1 cellular context compared by ENCODE assay signal in genomic region chr3:184154909-184155643, GRCh38.
TF ChIP-seq lines count a peak whose summit lies in the region.

DVL3 (plus strand) TSS chr3:184155377; CDS start chr3:184155636, 259 bp downstream.

TF ChIP-seq in HepG2, 621 proteins besides CTCF, POLR2A, EP300 and RAD21 (continued from another document and continues in another):
- TF ChIP-seq ARID2 (CRISPR knock-in tag; IDR thresholded peaks at IDR 0.05; ENCODE audit: borderline replicate concordance) (no peak), ZSCAN5A (CRISPR knock-in tag; IDR thresholded peaks at IDR 0.05; ENCODE audit: borderline replicate concordance) (no peak), ZNF142 (CRISPR knock-in tag; IDR thresholded peaks at IDR 0.05) (no peak), CENPX (CRISPR knock-in tag; IDR thresholded peaks at IDR 0.05) (no peak), MED8 (CRISPR knock-in tag; IDR thresholded peaks at IDR 0.05; ENCODE audit: insufficient replicate concordance) (no peak), ZNF546 (CRISPR knock-in tag; conservative IDR thresholded peaks at IDR 0.05) (no peak), NFIB (CRISPR knock-in tag; IDR thresholded peaks at IDR 0.05; ENCODE audit: borderline replicate concordance) (no peak), REPIN1 (CRISPR knock-in tag; IDR thresholded peaks at IDR 0.05; ENCODE audit: borderline replicate concordance, low read depth) (0 out of 2 replicates have a peak, but pooled peaks have one; percentile 37), SALL1 (CRISPR knock-in tag; IDR thresholded peaks at IDR 0.05) (0 out of 2 replicates have a peak, but pooled peaks have one; percentile 9), ZNF577 (CRISPR knock-in tag; IDR thresholded peaks at IDR 0.05; ENCODE audit: borderline replicate concordance, low read depth) (no peak), KLF6 (CRISPR knock-in tag; IDR thresholded peaks at IDR 0.05) (0 out of 2 replicates have a peak, but pooled peaks have one; percentile 16), ZFP37 (CRISPR knock-in tag; IDR thresholded peaks at IDR 0.05; ENCODE audit: borderline replicate concordance) (no peak), CENPT (CRISPR knock-in tag; IDR thresholded peaks at IDR 0.05; ENCODE audit: low read depth) (no peak), ZBTB43 (CRISPR knock-in tag; conservative IDR thresholded peaks at IDR 0.05) (no peak), FOSL2 (CRISPR knock-in tag; IDR thresholded peaks at IDR 0.05) (peak; percentile 13; the same call in 1 of the 2 replicates), ATF1 (CRISPR knock-in tag; IDR thresholded peaks at IDR 0.05) (no peak), KAT7 (CRISPR knock-in tag; IDR thresholded peaks at IDR 0.05; ENCODE audit: borderline replicate concordance) (no peak), ONECUT2 (CRISPR knock-in tag; IDR thresholded peaks at IDR 0.05) (no peak), ZFY (CRISPR knock-in tag; IDR thresholded peaks at IDR 0.05) (peak; percentile 78), SKI (IDR thresholded peaks at IDR 0.05; ENCODE audit: partially characterized antibody) (peak; percentile 37), TOE1 (CRISPR knock-in tag; IDR thresholded peaks at IDR 0.05) (no peak), DMAP1 (CRISPR knock-in tag; IDR thresholded peaks at IDR 0.05) (no peak; the same call in 1 of the 2 replicates), NFYC (CRISPR knock-in tag; IDR thresholded peaks at IDR 0.05) (no peak), GATA4 (IDR thresholded peaks at IDR 0.05; ENCODE audit: borderline replicate concordance, low read depth) (no peak), CCAR2 (optimal IDR thresholded peaks at IDR 0.05; ENCODE audit: low read depth, low read length) (no peak), KDM2A (CRISPR knock-in tag; IDR thresholded peaks at IDR 0.05; ENCODE audit: borderline replicate concordance, low read depth) (0 out of 2 replicates have a peak, but pooled peaks have one; percentile 24), ZC3H13 (CRISPR knock-in tag; IDR thresholded peaks at IDR 0.05) (no peak), ZNF83 (CRISPR knock-in tag; IDR thresholded peaks at IDR 0.05; ENCODE audit: borderline replicate concordance) (no peak), IRF2 (CRISPR knock-in tag; IDR thresholded peaks at IDR 0.05) (no peak), PHF8 (CRISPR knock-in tag; IDR thresholded peaks at IDR 0.05) (peak; percentile 10; the same call in 1 of the 2 replicates), XBP1 (CRISPR knock-in tag; IDR thresholded peaks at IDR 0.05) (no peak), SCMH1 (CRISPR knock-in tag; IDR thresholded peaks at IDR 0.05; ENCODE audit: borderline replicate concordance) (no peak), KAT8 (CRISPR knock-in tag; IDR thresholded peaks at IDR 0.05) (no peak), ASH2L (IDR thresholded peaks at IDR 0.05; ENCODE audit: insufficient read length, low read depth, low read length) (no peak), HIVEP1 (CRISPR knock-in tag; IDR thresholded peaks at IDR 0.05) (no peak), SRY (CRISPR knock-in tag; IDR thresholded peaks at IDR 0.05) (no peak), NKX3-1 (CRISPR knock-in tag; IDR thresholded peaks at IDR 0.05) (no peak), HNF4A (CRISPR knock-in tag; IDR thresholded peaks at IDR 0.05) (no peak), FOXC1 (CRISPR knock-in tag; IDR thresholded peaks at IDR 0.05; ENCODE audit: borderline replicate concordance) (no peak), ZNF205 (CRISPR knock-in tag; IDR thresholded peaks at IDR 0.05) (no peak), BRF2 (CRISPR knock-in tag; IDR thresholded peaks at IDR 0.05) (no peak), STAT6 (CRISPR knock-in tag; IDR thresholded peaks at IDR 0.05; ENCODE audit: borderline replicate concordance) (no peak), CHD2 (IDR thresholded peaks at IDR 0.05; ENCODE audit: low read depth, low read length) (no peak), ATAD3A (CRISPR knock-in tag; IDR thresholded peaks at IDR 0.05) (no peak), ZBTB21 (CRISPR knock-in tag; IDR thresholded peaks at IDR 0.05) (no peak), ZNF335 (CRISPR knock-in tag; IDR thresholded peaks at IDR 0.05) (no peak), ATF3 (CRISPR knock-in tag; IDR thresholded peaks at IDR 0.05) (no peak), ZNF17 (CRISPR knock-in tag; IDR thresholded peaks at IDR 0.05) (no peak), LCORL (IDR thresholded peaks at IDR 0.05) (no peak), LCORL (CRISPR knock-in tag; IDR thresholded peaks at IDR 0.05) (no peak), SP1 (IDR thresholded peaks at IDR 0.05) (no peak), SP1 (CRISPR knock-in tag; IDR thresholded peaks at IDR 0.05) (no peak), ZBED4 (CRISPR knock-in tag; IDR thresholded peaks at IDR 0.05; ENCODE audit: borderline replicate concordance) (no peak; the same call in 1 of the 2 replicates), ZNF841 (CRISPR knock-in tag; IDR thresholded peaks at IDR 0.05; ENCODE audit: borderline replicate concordance) (no peak), ZNF777 (CRISPR knock-in tag; IDR thresholded peaks at IDR 0.05) (no peak), ELF3 (CRISPR knock-in tag; IDR thresholded peaks at IDR 0.05) (peak; percentile 8; the same call in 1 of the 2 replicates), BCL6 (CRISPR knock-in tag; IDR thresholded peaks at IDR 0.05) (no peak), ZNF703 (CRISPR knock-in tag; IDR thresholded peaks at IDR 0.05; ENCODE audit: borderline replicate concordance) (no peak), PHB2 (IDR thresholded peaks at IDR 0.05; ENCODE audit: partially characterized antibody) (no peak), ZNF224 (CRISPR knock-in tag; IDR thresholded peaks at IDR 0.05) (no peak), PAF1 (CRISPR knock-in tag; IDR thresholded peaks at IDR 0.05) (no peak), ZBTB7A (CRISPR knock-in tag; IDR thresholded peaks at IDR 0.05) (no peak), ERF (CRISPR knock-in tag; IDR thresholded peaks at IDR 0.05) (peak; percentile 16; the same call in 1 of the 2 replicates), NFIC (IDR thresholded peaks at IDR 0.05; ENCODE audit: low read length) (no peak), ZNF788 (CRISPR knock-in tag; IDR thresholded peaks at IDR 0.05; ENCODE audit: borderline replicate concordance) (no peak)
